Comparison of ENCODE assay signal across 1 cellular context in the genomic region with DNA sequence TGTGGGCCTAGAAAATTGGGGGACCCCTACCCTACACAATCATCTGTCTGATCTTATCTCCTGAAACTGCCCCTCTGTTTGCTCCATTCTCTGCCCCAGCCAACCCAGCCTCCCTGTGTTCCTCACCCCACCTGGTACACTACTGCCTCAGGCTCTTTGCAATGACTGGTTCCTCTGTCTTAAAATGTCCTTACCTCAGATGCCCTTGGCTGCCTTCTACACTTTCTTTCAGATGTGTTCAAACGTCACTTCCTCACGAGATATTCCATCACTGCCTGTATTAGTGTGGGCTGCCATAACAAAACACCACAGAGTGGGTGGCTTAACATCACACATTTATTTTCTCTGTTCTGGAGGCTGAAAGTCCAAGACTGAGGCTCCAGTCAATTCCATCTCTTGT.
TF ChIP-seq lines count a peak whose summit lies in the region.

No MANE protein-coding gene starts in this region.

TF ChIP-seq in HepG2, 621 proteins besides CTCF, POLR2A, EP300 and RAD21:
- TF ChIP-seq ZBTB43 (CRISPR knock-in tag; conservative IDR thresholded peaks at IDR 0.05) (no peak), POLR2G (IDR thresholded peaks at IDR 0.05; ENCODE audit: low read depth, low read length) (0 out of 2 replicates have a peak, but pooled peaks have one; percentile 17), PCBP1 (IDR thresholded peaks at IDR 0.05; ENCODE audit: borderline replicate concordance, low read depth, low read length) (no peak), ZKSCAN8 (CRISPR knock-in tag; IDR thresholded peaks at IDR 0.05; ENCODE audit: borderline replicate concordance) (no peak), RBM22 (optimal IDR thresholded peaks at IDR 0.05; ENCODE audit: low read length) (peak; percentile 30)
TF ChIP-seq in HepG2: peak in this region for 2.
